In the genomic region with DNA sequence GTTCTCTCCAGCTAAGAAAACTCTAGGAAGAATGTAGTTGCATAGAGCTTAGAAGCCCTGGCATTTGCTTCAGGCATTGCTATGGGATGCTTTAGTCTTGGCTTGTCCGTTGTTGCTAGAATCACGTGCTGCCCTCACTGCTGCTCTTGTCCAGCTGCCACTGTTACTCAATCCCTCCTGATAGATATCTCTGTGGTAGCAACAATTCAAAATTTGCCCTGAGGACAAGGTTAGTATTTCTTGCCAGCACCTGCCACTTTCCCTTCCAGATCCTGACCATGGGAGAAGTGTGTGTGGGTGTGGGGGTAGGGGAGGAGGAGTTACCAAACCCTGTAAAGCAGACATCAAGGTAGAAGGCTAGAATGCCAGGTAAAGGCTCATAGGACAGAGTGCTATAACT, we compare ENCODE assay signal across 10 cellular contexts.
DNase-seq lines count a peak whose midpoint lies in the region; ATAC-seq, FAIRE-seq and TF ChIP-seq lines count a peak whose summit lies in the region.
"Had no signal": no experiment of that assay in that cellular context is flagged by ENCODE, and none has a peak within 500 bp of the region (broad histone marks: within the 10 kb centered on the region; RNA-seq: fewer than 3 reads in every experiment).

No MANE protein-coding gene starts in this region.

- H3K36me3 ChIP-seq in WERI-Rb-1: no peaks in the 10 kb centered on the region

- DNase-seq in COLO668 (lab: John Stamatoyannopoulos, UW; ENCODE audit: unreplicated experiment) (peak; percentile 52), NCI-H2029 treated with DMSO at 0.1 percent for 48 hours (lab: John Stamatoyannopoulos, UW) (peak; percentile 60), WERI-Rb-1 (peak; percentile 9), left lobe of liver (ENCODE audit: low spot score) (peak; percentile 86), H54 (ENCODE audit: insufficient read length, low spot score) (no peak), hypothalamus (lab: John Stamatoyannopoulos, UW) (no peak), nucleus accumbens (lab: John Stamatoyannopoulos, UW) (no peak)
- DNase-seq: activated CD4-positive, alpha-beta T cell treated with anti-CD3 and anti-CD28 coated beads for 1 hour; stimulated activated CD4-positive, alpha-beta T cell treated with anti-CD3 and anti-CD28 coated beads, Interleukin-4, amount 100 ng/mL, for 24 hours had no signal

- ATAC-seq in left lobe of liver (peak; percentile 96), GM19324 (IDR thresholded peaks at IDR 0.05; ENCODE audit: low FRiP score, unreplicated experiment) (no peak)

- H3K4me3 ChIP-seq in WERI-Rb-1 (ENCODE audit: low read depth, low read length): no peak overlapping the region

- FAIRE-seq in H54 (lab: Jason Lieb, UNC): no peak

- no peak overlapping the region for H3K27ac ChIP-seq in WERI-Rb-1

- no peak for TF ChIP-seq CTCF in WERI-Rb-1 (IDR thresholded peaks at IDR 0.05; ENCODE audit: low read depth, low read length)

- TF ChIP-seq POLR2A in H54 (IDR thresholded peaks at IDR 0.05; ENCODE audit: low read depth, low read length): no peak

- H3K9me3 ChIP-seq in WERI-Rb-1 (ENCODE audit: severe bottlenecking): no peaks in the 10 kb centered on the region

- H3K27me3 ChIP-seq in WERI-Rb-1 (ENCODE audit: insufficient read depth, low read depth, severe bottlenecking): no peaks in the 10 kb centered on the region

Comparison
In these comparisons a context has a peak if more than half of its experiments do, and no peak if none do; other contexts are left out.
1. DNase-seq: peak in COLO668 (single experiment), NCI-H2029 treated with DMSO at 0.1 percent for 48 hours (single experiment), WERI-Rb-1 (single experiment) and left lobe of liver (single experiment); none in H54 (single experiment), hypothalamus (0 of 51) and nucleus accumbens (0 of 56).